ENCODE assay signal across 12 cellular contexts in genomic region chr1:64923294-64923718, GRCh38. TPM values are rescaled to one million over a fixed set of nuclear protein-coding genes. Genes with fewer than 3 reads are reported as not detected.
DNase-seq lines count a peak whose midpoint lies in the region; ATAC-seq and TF ChIP-seq lines count a peak whose summit lies in the region.
"Had no signal": no experiment of that assay in that cellular context is flagged by ENCODE, and none has a peak within 500 bp of the region (broad histone marks: within the 10 kb centered on the region; RNA-seq: fewer than 3 reads in every experiment).

No MANE protein-coding gene starts in this region.

- DNase-seq in CD4-positive, alpha-beta T cell: no peak
- peak; percentile 12 for DNase-seq in HFFc6
- DNase-seq in activated CD4-positive, alpha-beta memory T cell treated with anti-CD3 and anti-CD28 coated beads, Interleukin-2, amount 10 ng/mL, durations not matched to agents 7 days and 5 days: peak; percentile 30
- DNase-seq in memory B cell (ENCODE audit: low spot score in 2 of 2): no peak
- DNase-seq in AML-193 (lab: John Stamatoyannopoulos, UW): no peak
- no peak for DNase-seq in NCI-H526 (lab: John Stamatoyannopoulos, UW)
- DNase-seq: cerebellar nuclear complex, naive B cell, NCI-H2171 treated with DMSO at 0.1 percent for 48 hours had no signal

- H3K27ac Mint-ChIP-seq in CD4-positive, alpha-beta T cell: peak overlapping the region; percentile 57
- peak overlapping the region; percentile 24 for H3K27ac Mint-ChIP-seq in HFFc6
- peak overlapping the region; percentile 28 for H3K27ac Mint-ChIP-seq in activated CD4-positive, alpha-beta memory T cell treated with anti-CD3 and anti-CD28 coated beads, Interleukin-2, amount 10 ng/mL, durations not matched to agents 7 days and 5 days
- H3K27ac Mint-ChIP-seq in memory B cell: peak overlapping the region; percentile 78

- no peaks in the 10 kb centered on the region for H3K9me3 Mint-ChIP-seq in CD4-positive, alpha-beta T cell
- H3K9me3 Mint-ChIP-seq in HFFc6: no peaks in the 10 kb centered on the region
- H3K9me3 Mint-ChIP-seq in activated CD4-positive, alpha-beta memory T cell treated with anti-CD3 and anti-CD28 coated beads, Interleukin-2, amount 10 ng/mL, durations not matched to agents 7 days and 5 days: no peaks in the 10 kb centered on the region
- H3K9me3 Mint-ChIP-seq in memory B cell: no peaks in the 10 kb centered on the region
- H3K9me3 Mint-ChIP-seq: naive B cell had no signal

- POLR2A ChIA-PET in CD4-positive, alpha-beta T cell (lab: Charles Lee): interaction anchor here (2.6 kb wide), 1 partner anchor 43 kb away, joined by 19 read pairs; the partner anchor contains the start of gene JAK1
- POLR2A ChIA-PET in activated CD4-positive, alpha-beta memory T cell treated with anti-CD3 and anti-CD28 coated beads, Interleukin-2, amount 10 ng/mL, durations not matched to agents 7 days and 5 days (lab: Charles Lee): interaction anchor here (0.7 to 2.4 kb wide), 7 partner anchors 25 to 98 kb away, joined by 3 to 14 read pairs (median 4); partner anchors contain the start of gene JAK1

- peaks cover 27% of the 10 kb centered on the region for H3K36me3 Mint-ChIP-seq in CD4-positive, alpha-beta T cell (ENCODE audit: low read depth)
- H3K36me3 Mint-ChIP-seq in HFFc6 (ENCODE audit: low read depth) (0 out of 2 replicates have a peak, but pooled peaks cover 5% of the 10 kb centered on the region), memory B cell (peaks cover 11% of the 10 kb centered on the region)
- H3K36me3 Mint-ChIP-seq in activated CD4-positive, alpha-beta memory T cell treated with anti-CD3 and anti-CD28 coated beads, Interleukin-2, amount 10 ng/mL, durations not matched to agents 7 days and 5 days (ENCODE audit: low read depth): peaks cover 19% of the 10 kb centered on the region

- peak overlapping the region; percentile 22 for H3K4me3 Mint-ChIP-seq in CD4-positive, alpha-beta T cell
- no peak overlapping the region for H3K4me3 Mint-ChIP-seq in HFFc6
- no peak overlapping the region for H3K4me3 Mint-ChIP-seq in activated CD4-positive, alpha-beta memory T cell treated with anti-CD3 and anti-CD28 coated beads, Interleukin-2, amount 10 ng/mL, durations not matched to agents 7 days and 5 days
- H3K4me3 Mint-ChIP-seq in memory B cell: peak overlapping the region; percentile 11

- TF ChIP-seq CTCF in CD4-positive, alpha-beta T cell (IDR thresholded peaks at IDR 0.05): no peak
- TF ChIP-seq CTCF in HFFc6 (IDR thresholded peaks at IDR 0.05): no peak

- H3K27ac ChIP-seq in CD4-positive, alpha-beta T cell (ENCODE audit: low read depth, low read length): no peak overlapping the region
- H3K27ac ChIP-seq: hepatocyte had no signal

- intact Hi-C loops in CD4-positive, alpha-beta T cell (cut with DNase I, micrococcal nuclease): loop anchor here (2.0 to 10.0 kb wide), 5 partner anchors 13 to 81 kb away; no protein-coding TSS in a partner anchor

- no peaks in the 10 kb centered on the region for H3K9me3 ChIP-seq in CD4-positive, alpha-beta T cell (ENCODE audit: control insufficient read depth, low read length)

- CTCF ChIA-PET in CD4-positive, alpha-beta T cell (lab: Charles Lee): interaction anchor here (0.9 to 2.4 kb wide), 5 partner anchors 9 to 79 kb away, joined by 3 to 9 read pairs (median 5); no protein-coding TSS in a partner anchor
- CTCF ChIA-PET in activated CD4-positive, alpha-beta memory T cell treated with anti-CD3 and anti-CD28 coated beads, Interleukin-2, amount 10 ng/mL, durations not matched to agents 7 days and 5 days (lab: Charles Lee): interaction anchor here (1.5 kb wide), 1 partner anchor 152 kb away, joined by 5 read pairs; no protein-coding TSS in a partner anchor

- H3K27me3 ChIP-seq in CD4-positive, alpha-beta T cell (ENCODE audit: control insufficient read depth, insufficient read depth, low read length): no peaks in the 10 kb centered on the region
- H3K27me3 ChIP-seq: hepatocyte had no signal

- no peaks in the 10 kb centered on the region for H3K27me3 Mint-ChIP-seq in CD4-positive, alpha-beta T cell
- H3K27me3 Mint-ChIP-seq in HFFc6 (ENCODE audit: insufficient read depth) (no peaks in the 10 kb centered on the region), memory B cell (no peaks in the 10 kb centered on the region)
- no peaks in the 10 kb centered on the region for H3K27me3 Mint-ChIP-seq in activated CD4-positive, alpha-beta memory T cell treated with anti-CD3 and anti-CD28 coated beads, Interleukin-2, amount 10 ng/mL, durations not matched to agents 7 days and 5 days
- H3K27me3 Mint-ChIP-seq: naive B cell had no signal

- ATAC-seq in CD4-positive, alpha-beta T cell (ENCODE audit: poor library complexity): peak; percentile 40
- ATAC-seq in memory B cell (ENCODE audit: low read depth) (no peak), HG03378 (IDR thresholded peaks at IDR 0.05; ENCODE audit: unreplicated experiment) (no peak), GM21528 (IDR thresholded peaks at IDR 0.05; ENCODE audit: low FRiP score, unreplicated experiment) (no peak)

- H3K4me1 Mint-ChIP-seq in CD4-positive, alpha-beta T cell (ENCODE audit: low read depth): peaks cover 99% of the 10 kb centered on the region
- H3K4me1 Mint-ChIP-seq in HFFc6 (ENCODE audit: low read depth): peaks cover 62% of the 10 kb centered on the region
- H3K4me1 Mint-ChIP-seq in activated CD4-positive, alpha-beta memory T cell treated with anti-CD3 and anti-CD28 coated beads, Interleukin-2, amount 10 ng/mL, durations not matched to agents 7 days and 5 days: peaks cover 69% of the 10 kb centered on the region
- H3K4me1 Mint-ChIP-seq in memory B cell: peaks cover 83% of the 10 kb centered on the region

RNA-seq across cellular contexts. Expression of gene JAK1, which starts 43.0 kb away (rescaled TPM):
- 100 to 1,000 TPM; 240 to 252 TPM for total RNA-seq in CD4-positive, alpha-beta T cell
- total RNA-seq in HFFc6 (2021; fragmentation: NEBNext Ultra II Directional; extraction: Animal tissue kit (Norgen Biotek cat#: 25700)): 100 to 1,000 TPM in 2 of 6 experiments, 10 to 100 TPM in 4; 90.0 to 104 (median 98.3) TPM
- 100 to 1,000 TPM; 204 to 205 TPM for total RNA-seq in activated CD4-positive, alpha-beta memory T cell treated with anti-CD3 and anti-CD28 coated beads, Interleukin-2, amount 10 ng/mL, durations not matched to agents 7 days and 5 days

Comparison
In these comparisons a context has a peak if more than half of its experiments do, and no peak if none do; other contexts are left out.
1. DNase-seq: peak in HFFc6 (single experiment) and activated CD4-positive, alpha-beta memory T cell treated with anti-CD3 and anti-CD28 coated beads, Interleukin-2, amount 10 ng/mL, durations not matched to agents 7 days and 5 days (single experiment); none in CD4-positive, alpha-beta T cell (0 of 10), memory B cell (0 of 2), AML-193 (0 of 2) and NCI-H526 (0 of 2).
2. H3K27ac Mint-ChIP-seq: peak in every context shown above with its lines; median percentile 78 in memory B cell; 57 in CD4-positive, alpha-beta T cell; 28 in activated CD4-positive, alpha-beta memory T cell treated with anti-CD3 and anti-CD28 coated beads, Interleukin-2, amount 10 ng/mL, durations not matched to agents 7 days and 5 days; 24 in HFFc6.
3. H3K4me3 Mint-ChIP-seq: peak in CD4-positive, alpha-beta T cell (single experiment) and memory B cell (single experiment); none in HFFc6 (single experiment) and activated CD4-positive, alpha-beta memory T cell treated with anti-CD3 and anti-CD28 coated beads, Interleukin-2, amount 10 ng/mL, durations not matched to agents 7 days and 5 days (single experiment).